28 cellular contexts compared by ENCODE assay signal in the genomic region with DNA sequence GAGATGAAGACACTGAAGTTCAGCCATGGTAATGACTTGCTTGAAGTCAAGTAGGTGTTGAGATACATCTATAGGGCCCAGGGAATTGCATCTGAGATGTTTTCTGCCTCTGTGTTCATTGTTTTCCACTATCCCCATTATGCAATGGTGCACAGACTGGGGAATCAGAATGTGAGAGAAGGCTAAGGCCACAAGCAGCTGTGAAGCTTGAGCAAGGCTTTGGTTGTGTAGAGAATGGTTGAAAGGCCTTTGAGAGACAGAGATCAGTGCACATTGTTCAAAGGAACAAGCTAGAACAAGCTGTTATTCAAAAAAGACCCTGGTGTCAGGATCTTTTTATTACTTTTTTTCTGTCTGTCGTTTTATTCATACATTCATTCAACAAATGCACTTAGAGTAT.
"Had no signal": no experiment of that assay in that cellular context is flagged by ENCODE, and none has a peak within 500 bp of the region (broad histone marks: within the 10 kb centered on the region; RNA-seq: fewer than 3 reads in every experiment).

No MANE protein-coding gene starts in this region.

- H3K4me3 ChIP-seq: stomach, suprapubic skin, testis, thoracic aorta, thyroid gland, tibial artery, tibial nerve, transverse colon, upper lobe of left lung, upper lobe of right lung, uterus, vagina had no signal

- H3K9me3 Mint-ChIP-seq: stimulated activated effector memory CD8-positive, alpha-beta T cell treated with anti-CD3 and anti-CD28 coated beads, Interleukin-12 subunit alpha, Interleukin-12 subunit beta, amount 100 ng/mL, for 72 hours had no signal

- H3K27me3 Mint-ChIP-seq: stimulated activated naive B cell treated with anti-CD40 and anti-IgM and Interleukin-4, amounts not matched to agents 10 μg/mL and 1 μg/mL and 100 μg/mL, for 72 hours; stimulated activated naive CD8-positive, alpha-beta T cell treated with anti-CD3 and anti-CD28 coated beads, Interleukin-15, amount 100 ng/mL, for 72 hours; stimulated activated naive CD8-positive, alpha-beta T cell treated with anti-CD3 and anti-CD28 coated beads, Interleukin-15, Interleukin-2, amounts not matched to agents 100 ng/mL and 50 ng/mL, for 24 hours; type B pancreatic cell had no signal

- H3K36me3 ChIP-seq: suprapubic skin, thoracic aorta, thyroid gland, tibial nerve, uterus had no signal

- H3K9me3 ChIP-seq: stomach, suprapubic skin, testis, thoracic aorta, thyroid gland, tibial artery, tibial nerve, upper lobe of left lung, upper lobe of right lung, uterus, vagina had no signal

- H3K4me3 Mint-ChIP-seq: stimulated activated effector memory CD8-positive, alpha-beta T cell treated with anti-CD3 and anti-CD28 coated beads, Interleukin-12 subunit alpha, Interleukin-12 subunit beta, amount 100 ng/mL, for 72 hours; stimulated activated naive B cell treated with anti-CD40 and anti-IgM and Interleukin-4, amounts not matched to agents 10 μg/mL and 1 μg/mL and 100 μg/mL, for 72 hours; stimulated activated naive CD8-positive, alpha-beta T cell treated with anti-CD3 and anti-CD28 coated beads, Interleukin-15, amount 100 ng/mL, for 72 hours; stimulated activated naive CD8-positive, alpha-beta T cell treated with anti-CD3 and anti-CD28 coated beads, Interleukin-15, Interleukin-2, amounts not matched to agents 100 ng/mL and 50 ng/mL, for 24 hours; type B pancreatic cell had no signal

- H3K36me3 Mint-ChIP-seq: stimulated activated effector memory CD8-positive, alpha-beta T cell treated with anti-CD3 and anti-CD28 coated beads, Interleukin-12 subunit alpha, Interleukin-12 subunit beta, amount 100 ng/mL, for 72 hours had no signal

- DNase-seq: stimulated activated CD4-positive, alpha-beta T cell treated with anti-CD3 and anti-CD28 coated beads, Interleukin-2, amount 100 ng/mL, for 24 hours; stimulated activated CD4-positive, alpha-beta T cell treated with anti-CD3 and anti-CD28 coated beads, Interleukin-2, amount 100 ng/mL, for 48 hours; stimulated activated CD4-positive, alpha-beta T cell treated with anti-CD3 and anti-CD28 coated beads, Interleukin-4, amount 100 ng/mL, for 1 hour; stimulated activated CD4-positive, alpha-beta T cell treated with anti-CD3 and anti-CD28 coated beads, Interleukin-4, amount 100 ng/mL, for 24 hours; stimulated activated CD4-positive, alpha-beta T cell treated with anti-CD3 and anti-CD28 coated beads, Interleukin-4, amount 100 ng/mL, for 4 hours; stimulated activated CD8-positive, alpha-beta memory T cell treated with anti-CD3 and anti-CD28 coated beads, Interleukin-4, amount 100 ng/mL, for 48 hours; stimulated activated naive B cell treated with anti-CD40 and anti-IgM and Interleukin-4, amounts not matched to agents 10 μg/mL and 1 μg/mL and 100 μg/mL, for 72 hours; stimulated activated naive CD4-positive, alpha-beta T cell; stimulated activated naive CD4-positive, alpha-beta T cell treated with Interleukin-2 at 50 U/mL for 16 hours; stimulated activated naive CD8-positive, alpha-beta T cell treated with anti-CD3 and anti-CD28 coated beads, Interleukin-15, amount 100 ng/mL, for 72 hours; stimulated activated naive CD8-positive, alpha-beta T cell treated with anti-CD3 and anti-CD28 coated beads, Interleukin-15, Interleukin-2, amounts not matched to agents 100 U/mL and 50 U/mL, for 24 hours; stomach; substantia nigra; testis; thyroid gland; tibial artery; transverse colon; upper lobe of left lung; upper lobe of right lung; uterus had no signal

- H3K27me3 ChIP-seq: stomach, suprapubic skin, testis, thyroid gland, tibial artery, tibial nerve, transverse colon, upper lobe of left lung, upper lobe of right lung, uterus, vagina had no signal

- H3K4me1 ChIP-seq: testis, tibial nerve, upper lobe of right lung, uterus, vagina had no signal

- H3K27ac Mint-ChIP-seq: stimulated activated effector memory CD8-positive, alpha-beta T cell treated with anti-CD3 and anti-CD28 coated beads, Interleukin-12 subunit alpha, Interleukin-12 subunit beta, amount 100 ng/mL, for 72 hours; stimulated activated naive B cell treated with anti-CD40 and anti-IgM and Interleukin-4, amounts not matched to agents 10 μg/mL and 1 μg/mL and 100 μg/mL, for 72 hours; stimulated activated naive CD8-positive, alpha-beta T cell treated with anti-CD3 and anti-CD28 coated beads, Interleukin-15, amount 100 ng/mL, for 72 hours; stimulated activated naive CD8-positive, alpha-beta T cell treated with anti-CD3 and anti-CD28 coated beads, Interleukin-15, Interleukin-2, amounts not matched to agents 100 ng/mL and 50 ng/mL, for 24 hours; type B pancreatic cell had no signal

- H3K27ac ChIP-seq: stomach, suprapubic skin, testis, thoracic aorta, thyroid gland, tibial artery, tibial nerve, transverse colon, upper lobe of left lung, upper lobe of right lung, uterus, vagina had no signal

- ATAC-seq: stimulated activated effector memory CD8-positive, alpha-beta T cell treated with anti-CD3 and anti-CD28 coated beads, Interleukin-12 subunit alpha, Interleukin-12 subunit beta, amount 100 ng/mL, for 72 hours; stimulated activated naive B cell treated with anti-CD40 and anti-IgM and Interleukin-4, amounts not matched to agents 10 μg/mL and 1 μg/mL and 100 μg/mL, for 72 hours; stimulated activated naive CD8-positive, alpha-beta T cell treated with anti-CD3 and anti-CD28 coated beads, Interleukin-15, amount 100 ng/mL, for 72 hours; stimulated activated naive CD8-positive, alpha-beta T cell treated with anti-CD3 and anti-CD28 coated beads, Interleukin-15, Interleukin-2, amounts not matched to agents 100 U/mL and 50 U/mL, for 24 hours; upper lobe of right lung had no signal

- FAIRE-seq: urothelium cell line had no signal
